ENCODE assay signal across 20 cellular contexts in the genomic region with DNA sequence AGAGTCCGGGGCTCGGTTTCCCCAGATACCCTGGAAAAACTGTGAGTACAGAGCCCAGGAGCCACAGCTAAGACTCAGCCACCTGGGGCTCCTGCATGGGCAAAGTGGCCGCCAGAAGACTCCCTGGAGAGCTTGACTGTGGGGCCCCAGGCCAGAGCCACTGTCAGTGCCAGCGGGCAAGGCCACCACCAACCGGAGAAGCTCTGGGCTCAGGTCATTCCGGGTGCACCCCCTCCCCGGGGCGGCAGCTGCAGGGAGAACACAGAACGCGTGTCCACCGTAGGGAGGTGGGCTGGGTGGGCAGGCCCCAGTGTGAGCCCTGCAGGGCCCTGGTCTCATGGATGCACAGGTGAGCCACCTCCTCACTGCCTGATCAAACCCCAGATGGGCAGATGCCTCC. TPM values are rescaled to one million over a fixed set of nuclear protein-coding genes. Genes with fewer than 3 reads are reported as not detected.
A peak's percentile ranks its signal among the peaks of the same experiment; 100 is the strongest.
DNase-seq lines count a peak whose midpoint lies in the region; ATAC-seq, FAIRE-seq and TF ChIP-seq lines count a peak whose summit lies in the region.
"Had no signal": no experiment of that assay in that cellular context is flagged by ENCODE, and none has a peak within 500 bp of the region (broad histone marks: within the 10 kb centered on the region; RNA-seq: fewer than 3 reads in every experiment).

No MANE protein-coding gene starts in this region.

- H3K79me1 ChIP-seq in H1 (ENCODE audit: low read depth, low read length): no peaks in the 10 kb centered on the region

- no peak overlapping the region for H3K23ac ChIP-seq in H1 (ENCODE audit: insufficient read length)

- H4K91ac ChIP-seq in H1 (replicated peaks; ENCODE audit: insufficient read length, low read length): no peak overlapping the region

- TF ChIP-seq CTCF in heart right ventricle (IDR thresholded peaks at IDR 0.05): no peak
- no peak for TF ChIP-seq CTCF in H1 (IDR thresholded peaks at IDR 0.05; ENCODE audit: control extremely low read depth in 1 of 3, insufficient read depth in 1 of 3, low read depth in 1 of 3, low read length in 3 of 3)
- TF ChIP-seq CTCF in pancreas (IDR thresholded peaks at IDR 0.05): no peak

- no peak overlapping the region for H2BK12ac ChIP-seq in H1 (ENCODE audit: low read depth, low read length)

- H2BK120ac ChIP-seq in H1 (replicated peaks; ENCODE audit: low read depth, low read length): no peak overlapping the region

- no peak overlapping the region for H3K18ac ChIP-seq in H1 (ENCODE audit: extremely low read depth, low read length)

- no peak overlapping the region for H2BK15ac ChIP-seq in H1 (ENCODE audit: low read length)

- H3K4me3 ChIP-seq in heart right ventricle (no peak overlapping the region), H1 (ENCODE audit: extremely low read depth in 1 of 4, insufficient read depth in 2 of 4, low read depth in 3 of 4, low read length in 4 of 4) (no peak overlapping the region), pancreas (no peak overlapping the region), aorta (ENCODE audit: low read length in 2 of 2) (no peak overlapping the region)
- H3K4me3 ChIP-seq: GM23338 had no signal

- no peak overlapping the region for H4K5ac ChIP-seq in H1 (ENCODE audit: insufficient read length, low read depth, low read length)

- 88 to 92% methylated on average over 11 of the region's 11 CpGs for WGBS in heart right ventricle, 2 donors
- 90% methylated on average over 11 of the region's 11 CpGs; no CpG with 5 or more reads in 1 of the 2 experiments for WGBS in H1 (ENCODE audit: extremely low coverage in 1 of 2, insufficient coverage in 1 of 2, insufficient read length in 1 of 2, insufficient replicate concordance in 2 of 2, low coverage in 1 of 2, low lambda C conversion rate in 2 of 2, missing lambda C conversion rate in 1 of 2), 2 experiments
- WGBS in pancreas, 2 donors: 73 to 85% methylated on average over 11 of the region's 11 CpGs
- WGBS in aorta, 2 donors: 85 to 90% methylated on average over 11 of the region's 11 CpGs

- H3K4me2 ChIP-seq in H1 (ENCODE audit: insufficient read depth in 1 of 2, low read depth in 2 of 2, low read length in 2 of 2): no peak overlapping the region
- H3K4me2 ChIP-seq: GM23338 had no signal

- no peak for TF ChIP-seq POLR2A in H1 (IDR thresholded peaks at IDR 0.05; ENCODE audit: control extremely low read depth in 1 of 2, low read depth in 2 of 2, low read length in 2 of 2)

- no peak overlapping the region for H3K9ac ChIP-seq in H1 (replicated peaks in 1 of 4; ENCODE audit: extremely low read depth in 1 of 4, low read depth in 3 of 4, low read length in 3 of 4)

- H3K79me2 ChIP-seq in H1 (ENCODE audit: control insufficient read depth in 1 of 2, insufficient read depth in 2 of 2, low read length in 2 of 2): no peaks in the 10 kb centered on the region

- FAIRE-seq in H1 (lab: Jason Lieb, UNC) (no peak), pancreas (lab: Jason Lieb, UNC) (no peak)
- FAIRE-seq: colon, GM18507 had no signal

- intact Hi-C loops in left cardiac atrium (cut with DNase I) (no loop called here), heart right ventricle (cut with DNase I) (no loop called here), pancreas (cut with DNase I) (no loop called here), aorta (cut with DNase I) (no loop called here)

- H4K8ac ChIP-seq in H1 (ENCODE audit: extremely low read depth, insufficient read depth, low read length): 0 out of 2 replicates have a peak overlapping the region, but pooled peaks have one; percentile 51

- no peak overlapping the region for H3K14ac ChIP-seq in H1 (ENCODE audit: insufficient read length)

- no peaks in the 10 kb centered on the region for H3K23me2 ChIP-seq in H1 (ENCODE audit: low read depth, low read length)

- H2AFZ ChIP-seq in H1 (ENCODE audit: low read length): no peak overlapping the region
- H2AFZ ChIP-seq: GM23338 had no signal

- H3K4me1 ChIP-seq in heart right ventricle: no peaks in the 10 kb centered on the region
- H3K4me1 ChIP-seq in H1 (replicated peaks in 1 of 4; ENCODE audit: control insufficient read depth in 3 of 4, insufficient read depth in 4 of 4, low read length in 3 of 4): no peaks in the 10 kb centered on the region
- no peaks in the 10 kb centered on the region for H3K4me1 ChIP-seq in pancreas
- no peaks in the 10 kb centered on the region for H3K4me1 ChIP-seq in aorta (ENCODE audit: control insufficient read depth in 1 of 2, insufficient read depth in 2 of 2, low read length in 2 of 2)

- no peak overlapping the region for H3K27ac ChIP-seq in heart right ventricle
- no peak overlapping the region for H3K27ac ChIP-seq in H1 (ENCODE audit: low read depth, low read length)
- H3K27ac ChIP-seq in pancreas: no peak overlapping the region
- no peak overlapping the region for H3K27ac ChIP-seq in aorta (ENCODE audit: low read depth in 1 of 2, low read length in 2 of 2)
- H3K27ac ChIP-seq: HL-60, VCaP had no signal

- no peak overlapping the region for H2BK5ac ChIP-seq in H1 (ENCODE audit: low read depth, low read length)

- no peak overlapping the region for H3K4ac ChIP-seq in H1 (replicated peaks; ENCODE audit: insufficient read length, low read depth, low read length)

- ATAC-seq in left cardiac atrium (no peak), heart right ventricle (no peak), pancreas (no peak), aorta (ENCODE audit: low FRiP score) (no peak), HG03175 (IDR thresholded peaks at IDR 0.05; ENCODE audit: unreplicated experiment) (no peak), HG03039 (IDR thresholded peaks at IDR 0.05; ENCODE audit: unreplicated experiment) (no peak)
- ATAC-seq: GM23338; stimulated activated naive CD8-positive, alpha-beta T cell treated with anti-CD3 and anti-CD28 coated beads, Interleukin-15, amount 100 ng/mL, for 72 hours had no signal

- TF ChIP-seq EP300 in H1 (IDR thresholded peaks at IDR 0.05; ENCODE audit: borderline replicate concordance in 1 of 2, low read depth in 2 of 2, low read length in 2 of 2): no peak

- H4K20me1 ChIP-seq in H1 (replicated peaks in 1 of 2; ENCODE audit: control insufficient read depth in 1 of 2, insufficient read depth in 2 of 2, low read length in 2 of 2): no peaks in the 10 kb centered on the region

- H3K27me3 ChIP-seq in heart right ventricle (peaks cover 0 to 67% (median 29%) of the 10 kb centered on the region in 7 donors), H1 (replicated peaks in 1 of 4; ENCODE audit: control insufficient read depth in 3 of 4, extremely low read depth in 1 of 4, insufficient read depth in 3 of 4, low read length in 3 of 4) (no peaks in the 10 kb centered on the region), pancreas (peaks cover 0 to 10% (median 5%) of the 10 kb centered on the region in 4 donors), aorta (ENCODE audit: control insufficient read depth in 1 of 2, insufficient read depth in 2 of 2, low read length in 1 of 2) (no peaks in the 10 kb centered on the region)

- H2AK5ac ChIP-seq in H1 (ENCODE audit: low read depth, low read length): no peak overlapping the region

- DNase-seq in left cardiac atrium (peak; percentile 4), heart right ventricle (no peak), H1 (ENCODE audit: low read depth in 1 of 2, low spot score in 2 of 2) (peak in 1 of 2 experiments; percentile 32), pancreas (peak in 5 of 6 donors; percentile 3 to 48 (median 10)), aorta (peak; percentile 4 to 68)
- DNase-seq in stimulated activated naive CD4-positive, alpha-beta T cell treated with Interleukin-2 at 50 U/mL for 16 hours (lab: John Stamatoyannopoulos, UW): no peak
- DNase-seq: activated naive CD4-positive, alpha-beta T cell treated with anti-CD3 and anti-CD28 coated beads, Interleukin-2, amount 50 U/mL, for 16 hours; hypothalamus; NCI-H2081; SHP77 treated with DMSO at 0.1 percent for 48 hours had no signal

- CTCF ChIA-PET in H1 (lab: Charles Lee; ENCODE audit: partially characterized antibody): interaction anchor here (1.1 kb wide), 1 partner anchor 15 kb away, joined by 3 read pairs; no protein-coding TSS in a partner anchor

- H3K56ac ChIP-seq in H1 (replicated peaks; ENCODE audit: insufficient read length, low read depth, low read length): no peak overlapping the region

- TF ChIP-seq RAD21 in H1 (IDR thresholded peaks at IDR 0.05 in 1 of 2, conservative IDR thresholded peaks at IDR 0.05 in 1 of 2; ENCODE audit: low read depth in 2 of 2, low read length in 2 of 2): no peak

- POLR2A ChIA-PET in H1 (lab: Charles Lee; ENCODE audit: partially characterized antibody): no interaction called here

- no peak overlapping the region for H2BK20ac ChIP-seq in H1 (ENCODE audit: low read length)

- H3K36me3 ChIP-seq in heart right ventricle (no peaks in the 10 kb centered on the region), H1 (ENCODE audit: control insufficient read depth in 2 of 4, insufficient read depth in 4 of 4, low read length in 3 of 4) (no peaks in the 10 kb centered on the region), pancreas (no peaks in the 10 kb centered on the region), aorta (ENCODE audit: control insufficient read depth in 1 of 2, insufficient read depth in 2 of 2, low read length in 1 of 2) (no peaks in the 10 kb centered on the region)

- H3K9me3 ChIP-seq in heart right ventricle (peaks cover 0 to 12% (median 0%) of the 10 kb centered on the region in 11 donors), H1 (ENCODE audit: insufficient read depth in 2 of 2, low read depth in 1 of 2, low read length in 1 of 2) (no peaks in the 10 kb centered on the region), pancreas (no peaks in the 10 kb centered on the region), aorta (ENCODE audit: control insufficient read depth, low read length) (no peaks in the 10 kb centered on the region)

TF ChIP-seq in H1, 55 proteins besides CTCF, POLR2A, EP300 and RAD21 (continues in another document):
- no peak for TF ChIP-seq HDAC6 (IDR thresholded peaks at IDR 0.05; ENCODE audit: low read depth, low read length)
- TF ChIP-seq, protein P1, sequence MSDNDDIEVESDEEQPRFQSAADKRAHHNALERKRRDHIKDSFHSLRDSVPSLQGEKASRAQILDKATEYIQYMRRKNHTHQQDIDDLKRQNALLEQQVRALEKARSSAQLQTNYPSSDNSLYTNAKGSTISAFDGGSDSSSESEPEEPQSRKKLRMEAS (IDR thresholded peaks at IDR 0.05): no peak

RNA-seq across cellular contexts. Expression of a gene that starts 22.3 kb away (rescaled TPM):
- total RNA-seq in left cardiac atrium (not detected), heart right ventricle (not detected), pancreas (under 1 TPM; 0.09 to 0.63 (median 0.24) TPM), aorta (under 1 TPM in 1 of 2 donors, not detected in 1; 0.55 TPM)
- polyA plus RNA-seq in heart right ventricle (not detected), H1 (2011; rRNA removed) (8.0 and 13.9 TPM in 2 replicates), pancreas (1 to 10 TPM; 1.0 to 2.2 TPM), aorta (under 1 TPM; 0.13 TPM)
- 19.7 and 26.2 TPM in 2 replicates for total RNA-seq in H1 (2021; fragmentation: NEBNext Ultra II Directional; extraction: Animal tissue kit (Norgen Biotek cat#: 25700))
- 10.0 TPM for polyA plus RNA-seq in H1 (2011; cell fraction: cytosol; rRNA removed)
- 20.8 TPM for polyA plus RNA-seq in H1 (2011; cell fraction: nucleus; rRNA removed)
- polyA plus RNA-seq in H1 (2012, experiment 1 of 2): 17.5 to 29.6 TPM (median 23.9 TPM) in 4 replicates
- polyA plus RNA-seq in H1 (2012, experiment 2 of 2): 11.2 TPM
- polyA plus RNA-seq in H1 (2013, experiment 1 of 2): 33.0 TPM
- polyA plus RNA-seq in H1 (2013, experiment 2 of 2): 28.2 TPM
- 1.9 and 2.5 TPM in 2 replicates for polyA minus RNA-seq in H1 (2011; rRNA and poly(A)+ RNA removed)
- 6.4 TPM for polyA minus RNA-seq in H1 (2011; cell fraction: cytosol; rRNA and poly(A)+ RNA removed)
- polyA minus RNA-seq in H1 (2011; cell fraction: nucleus; rRNA and poly(A)+ RNA removed): 14.4 TPM
- total RNA-seq: right cardiac atrium; T-helper 1 cell treated with Interleukin-12 subunit alpha and Interleukin-12 subunit beta and Interleukin-4 antibody, amounts not matched to agents 30 ng/mL and 1 ng/mL, for 36 hours had no signal

Comparison
In these comparisons a context has a peak if more than half of its experiments do, and no peak if none do; other contexts are left out.
1. DNase-seq: peak in left cardiac atrium (single experiment), pancreas (5 of 6) and aorta (2 of 2); none in heart right ventricle (0 of 2) and stimulated activated naive CD4-positive, alpha-beta T cell treated with Interleukin-2 at 50 U/mL for 16 hours (single experiment).
2. RNA of a gene that starts 22.3 kb away (total RNA-seq): 19.7 to 26.2 TPM in H1; 0.55 TPM in aorta, 0.09 to 0.63 TPM in pancreas, not detected in left cardiac atrium and not detected in heart right ventricle; every median in the first group is over 10 times any median in the second.